ENCODE assay signal across 7 cellular contexts in the genomic region with DNA sequence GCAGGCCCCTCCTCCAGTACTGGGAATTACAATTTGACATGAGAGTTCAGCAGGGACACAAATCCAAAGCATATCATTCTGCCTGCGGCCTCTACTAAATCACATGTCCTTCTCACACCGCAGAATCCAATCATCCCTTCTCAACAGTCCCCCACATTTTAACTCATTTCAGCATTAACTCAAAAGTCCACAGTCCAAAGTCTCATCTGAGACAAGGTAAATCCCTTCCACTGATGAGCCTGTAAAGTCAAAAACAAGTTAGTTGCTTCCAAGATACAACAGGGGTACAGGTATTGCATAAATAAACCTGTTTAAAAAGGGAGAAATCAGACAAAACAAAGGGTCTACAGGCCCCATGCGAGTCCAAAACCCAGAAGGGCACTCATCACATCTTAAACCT.
"Had no signal": no experiment of that assay in that cellular context is flagged by ENCODE, and none has a peak within 500 bp of the region (broad histone marks: within the 10 kb centered on the region; RNA-seq: fewer than 3 reads in every experiment).

No MANE protein-coding gene starts in this region.

- ATAC-seq: K562 had no signal

- FAIRE-seq: HTR-8/SVneo, K562 had no signal

- H3K27me3 Mint-ChIP-seq: IgD-negative memory B cell had no signal

- H3K4me3 ChIP-seq: K562 had no signal

- DNase-seq: IMR-90, KBM-7, KG1 had no signal

- H3K27ac ChIP-seq: HL-60 had no signal

- H3K27ac Mint-ChIP-seq: IgD-negative memory B cell had no signal

- H3K4me1 Mint-ChIP-seq: IgD-negative memory B cell had no signal
